In genomic region chr22:26589845-26590524, GRCh38 we compare ENCODE assay signal across 8 cellular contexts. TPM values are rescaled to one million over a fixed set of nuclear protein-coding genes. Genes with fewer than 3 reads are reported as not detected.
DNase-seq lines count a peak whose midpoint lies in the region; ATAC-seq, FAIRE-seq and TF ChIP-seq lines count a peak whose summit lies in the region.

Gene TPST2 (minus strand): TSS chr22:26590132. CDS start chr22:26541630, 48,502 bp downstream.

- peaks cover 10% of the 10 kb centered on the region for H3K36me3 Mint-ChIP-seq in activated naive CD8-positive, alpha-beta T cell treated with anti-CD3 and anti-CD28 coated beads, Interleukin-2, amount 50 U/mL, for 24 hours (ENCODE audit: low read depth)

- no peaks in the 10 kb centered on the region for H3K27me3 ChIP-seq in tibial nerve

- TF ChIP-seq EP300 in tibial nerve (IDR thresholded peaks at IDR 0.05), result peak in 1 of 2 donors; percentile 80

- no peaks in the 10 kb centered on the region for H3K36me3 ChIP-seq in tibial nerve

- peak; percentile 60 for ATAC-seq in GM21526 (IDR thresholded peaks at IDR 0.05; ENCODE audit: low FRiP score, unreplicated experiment)
- peak; percentile 73 for ATAC-seq in activated naive CD8-positive, alpha-beta T cell treated with anti-CD3 and anti-CD28 coated beads, Interleukin-2, amount 50 U/mL, for 24 hours

- peak within 1 kb of the TSS; percentile 57 for H3K4me3 ChIP-seq in Jurkat, Clone E6-1 (ENCODE audit: low read length)
- peak within 1 kb of the TSS; percentile 70 to 96 (median 78) for H3K4me3 ChIP-seq in tibial nerve

- peak; percentile 37 for DNase-seq in D721Med (ENCODE audit: insufficient read length, low spot score)
- DNase-seq in Jurkat, Clone E6-1 (ENCODE audit: low read depth, low spot score), result peak; percentile 51
- peak; percentile 59 for DNase-seq in SW480 (ENCODE audit: low spot score)
- peak; percentile 81 for DNase-seq in activated naive CD8-positive, alpha-beta T cell treated with anti-CD3 and anti-CD28 coated beads, Interleukin-2, amount 50 U/mL, for 24 hours
- DNase-seq in cardiac septum (ENCODE audit: low spot score), result peak; percentile 93
- peak; percentile 64 for DNase-seq in pons (ENCODE audit: low spot score)
- DNase-seq in tibial nerve (ENCODE audit: low spot score in 2 of 2), result peak; percentile 61 to 62

- TF ChIP-seq CTCF in D721Med (IDR thresholded peaks at IDR 0.05; ENCODE audit: insufficient read depth, missing control alignments), result no peak
- TF ChIP-seq CTCF in tibial nerve (IDR thresholded peaks at IDR 0.05), result peak in 1 of 5 experiments; percentile 27

- no peaks in the 10 kb centered on the region for H3K27me3 Mint-ChIP-seq in activated naive CD8-positive, alpha-beta T cell treated with anti-CD3 and anti-CD28 coated beads, Interleukin-2, amount 50 U/mL, for 24 hours

- no peaks in the 10 kb centered on the region for H3K9me3 ChIP-seq in tibial nerve

- intact Hi-C loops in cardiac septum (cut with DNase I), result loop anchor here (2.0 to 5.0 kb wide), 2 partner anchors 43 to 85 kb away; no protein-coding TSS in a partner anchor

- whole genome bisulfite sequencing in tibial nerve, 2 donors, result 0 to 2% methylated on average over 8 to 44 of the region's 69 CpGs

- H3K9me3 Mint-ChIP-seq in activated naive CD8-positive, alpha-beta T cell treated with anti-CD3 and anti-CD28 coated beads, Interleukin-2, amount 50 U/mL, for 24 hours, result no peaks in the 10 kb centered on the region

- H3K4me3 Mint-ChIP-seq in activated naive CD8-positive, alpha-beta T cell treated with anti-CD3 and anti-CD28 coated beads, Interleukin-2, amount 50 U/mL, for 24 hours, result peak within 1 kb of the TSS; percentile 88

- peaks cover 0 to 38% (median 14%) of the 10 kb centered on the region in 4 donors for H3K4me1 ChIP-seq in tibial nerve

- H3K27ac ChIP-seq in tibial nerve, result peak within 1 kb of the TSS; percentile 33 to 93 (median 85)

- H3K27ac Mint-ChIP-seq in activated naive CD8-positive, alpha-beta T cell treated with anti-CD3 and anti-CD28 coated beads, Interleukin-2, amount 50 U/mL, for 24 hours, result peak within 1 kb of the TSS; percentile 89

- peaks cover 81% of the 10 kb centered on the region for H3K4me1 Mint-ChIP-seq in activated naive CD8-positive, alpha-beta T cell treated with anti-CD3 and anti-CD28 coated beads, Interleukin-2, amount 50 U/mL, for 24 hours

- TF ChIP-seq POLR2A in tibial nerve (IDR thresholded peaks at IDR 0.05), result peak; percentile 64 to 76

- FAIRE-seq in D721Med (lab: Jason Lieb, UNC), result no peak

RNA-seq across cellular contexts. Expression of gene TPST2, which starts in this region (rescaled TPM):
- 18.2 TPM for polyA plus RNA-seq in Jurkat, Clone E6-1 (2012; ENCODE audit: insufficient read depth, insufficient read length)
- total RNA-seq in cardiac septum, result 22.0 TPM
- 10 to 100 TPM; 39.1 to 83.4 (median 60.6) TPM for total RNA-seq in tibial nerve

Comparison
In these comparisons a context has a peak if more than half of its experiments do, and no peak if none do; other contexts are left out.
1. Peak in every context shown above with its lines: DNase-seq, ATAC-seq, H3K4me3 ChIP-seq and H3K27ac ChIP-seq.
2. DNase-seq: peak in every context shown above with its lines; median percentile 93 in cardiac septum; 81 in activated naive CD8-positive, alpha-beta T cell treated with anti-CD3 and anti-CD28 coated beads, Interleukin-2, amount 50 U/mL, for 24 hours; 64 in pons; 62 in tibial nerve; 59 in SW480; 51 in Jurkat, Clone E6-1; 37 in D721Med.